ENCODE assay signal across 15 cellular contexts in the genomic region with DNA sequence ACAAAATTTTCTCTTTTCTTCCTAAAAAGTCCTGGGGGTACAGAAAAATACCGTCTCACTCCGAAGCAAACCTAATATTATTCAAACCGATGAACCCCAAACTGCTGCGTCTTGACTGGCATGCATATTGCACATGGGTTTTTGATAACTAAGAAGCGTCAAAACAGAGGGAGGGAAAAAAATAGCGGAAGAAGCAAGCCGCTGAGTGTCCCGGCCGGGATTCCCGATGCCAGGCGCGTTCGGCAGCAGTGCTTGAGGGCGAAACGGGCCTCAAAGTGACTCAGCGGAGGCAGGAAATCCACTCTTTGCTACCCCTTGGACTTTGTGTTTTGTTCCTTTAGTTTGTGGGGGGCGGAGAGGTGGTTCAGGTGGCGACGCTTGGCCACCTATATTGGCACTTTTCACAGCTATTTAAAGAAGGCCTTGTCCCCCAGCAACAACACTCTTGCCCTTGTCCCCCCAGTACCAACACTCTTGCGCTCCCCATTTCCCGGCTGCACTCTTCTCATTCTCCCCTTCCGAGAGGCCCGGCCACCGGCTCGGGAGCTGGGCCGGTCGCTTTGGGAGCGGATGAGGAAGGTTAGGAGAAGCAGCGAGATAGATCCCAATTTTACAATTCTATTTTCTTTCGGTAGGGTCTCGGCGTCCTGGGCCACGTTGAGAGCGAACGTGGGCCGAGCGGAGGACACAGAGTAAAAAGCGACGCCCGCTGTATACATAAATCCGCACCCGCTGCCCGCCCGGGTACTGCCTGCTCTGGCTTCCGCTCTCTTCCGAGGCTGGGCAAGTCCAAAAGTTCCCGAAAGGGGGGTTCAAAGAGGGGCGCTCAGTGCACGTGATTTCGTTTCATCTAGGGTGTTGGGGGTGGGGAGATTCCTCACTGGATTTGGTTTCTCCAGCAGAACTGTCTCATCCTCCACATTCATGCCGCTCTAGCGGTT. TPM values are rescaled to one million over a fixed set of nuclear protein-coding genes. Genes with fewer than 3 reads are reported as not detected.
A peak's percentile ranks its signal among the peaks of the same experiment; 100 is the strongest.
DNase-seq lines count a peak whose midpoint lies in the region; ATAC-seq, FAIRE-seq and TF ChIP-seq lines count a peak whose summit lies in the region.
"Had no signal": no experiment of that assay in that cellular context is flagged by ENCODE, and none has a peak within 500 bp of the region (broad histone marks: within the 10 kb centered on the region; RNA-seq: fewer than 3 reads in every experiment).

No MANE protein-coding gene starts in this region.

- no peak overlapping the region for H3K14ac ChIP-seq in mesenchymal stem cell (ENCODE audit: low read length in 2 of 2)

- intact Hi-C loops in mammary epithelial cell (cut with micrococcal nuclease) = no loop called here

- TF ChIP-seq CTCF in bronchial epithelial cell (IDR thresholded peaks at IDR 0.05; ENCODE audit: insufficient read depth, low read length, severe bottlenecking) (no peak), mammary epithelial cell (conservative IDR thresholded peaks at IDR 0.05 in 1 of 2, IDR thresholded peaks at IDR 0.05 in 1 of 2; ENCODE audit: extremely low read depth in 1 of 2, insufficient read depth in 1 of 2, low read depth in 1 of 2, low read length in 2 of 2) (no peak)

- no peak overlapping the region for H3K18ac ChIP-seq in mesenchymal stem cell (ENCODE audit: low read depth in 1 of 2, low read length in 2 of 2)

- no peaks in the 10 kb centered on the region for H3K79me2 ChIP-seq in mammary epithelial cell (ENCODE audit: insufficient read depth, low read length)

- H2AFZ ChIP-seq in mesenchymal stem cell (ENCODE audit: low read depth, low read length) (no peak overlapping the region), mammary epithelial cell (ENCODE audit: low read depth, low read length) (no peak overlapping the region)

- H2BK12ac ChIP-seq in mesenchymal stem cell (ENCODE audit: low read length in 2 of 2) = no peak overlapping the region

- dilution Hi-C loops in mammary epithelial cell (cut with HindIII; ENCODE audit: low sequenced_read_pairs) = no loop called here

- peak; percentile 76 for DNase-seq in Daoy (ENCODE audit: low read depth)
- DNase-seq in bronchial epithelial cell (ENCODE audit: low read depth) = peak; percentile 21
- DNase-seq in mesenchymal stem cell = no peak
- DNase-seq in HTR-8/SVneo (ENCODE audit: insufficient read length, low spot score) = no peak
- no peak for DNase-seq in AG08395 (ENCODE audit: low spot score)
- no peak for DNase-seq in mammary epithelial cell
- DNase-seq: MG63; NCI-H2029; SIG-M5; stimulated activated CD4-positive, alpha-beta T cell treated with anti-CD3 and anti-CD28 coated beads, Interleukin-4, amount 100 ng/mL, for 1 hour; T1000; transverse colon had no signal

- H3K4me3 ChIP-seq in BLaER1 (peak overlapping the region; percentile 26; the same call in 1 of the 2 replicates), bronchial epithelial cell (ENCODE audit: low read depth, low read length) (no peak overlapping the region), mesenchymal stem cell (ENCODE audit: insufficient read depth in 1 of 2, low read depth in 1 of 2, low read length in 2 of 2) (no peak overlapping the region), mammary epithelial cell (replicated peaks in 1 of 3; ENCODE audit: insufficient read depth in 1 of 3, low read depth in 2 of 3, low read length in 3 of 3) (no peak overlapping the region)
- H3K4me3 ChIP-seq: MG63 had no signal

- H2BK120ac ChIP-seq in mesenchymal stem cell (ENCODE audit: low read depth, low read length) = no peak overlapping the region

- H4K20me1 ChIP-seq in BLaER1 (peaks cover 13% of the 10 kb centered on the region; the same call in 1 of the 2 replicates), mammary epithelial cell (ENCODE audit: insufficient read depth, low read length) (peaks cover 3% of the 10 kb centered on the region)

- H3K9me3 ChIP-seq in BLaER1 (peaks cover 52% of the 10 kb centered on the region), mesenchymal stem cell (ENCODE audit: control insufficient read depth, low read length) (no peaks in the 10 kb centered on the region), mammary epithelial cell (replicated peaks; ENCODE audit: insufficient read depth, low read length) (no peaks in the 10 kb centered on the region)
- H3K9me3 ChIP-seq: MG63, transverse colon had no signal

- FAIRE-seq in bronchial epithelial cell (lab: Jason Lieb, UNC) = no peak
- no peak for FAIRE-seq in HTR-8/SVneo (lab: Jason Lieb, UNC)
- FAIRE-seq: endometrium had no signal

- peaks cover 91% of the 10 kb centered on the region for H3K27me3 ChIP-seq in BLaER1
- H3K27me3 ChIP-seq in bronchial epithelial cell (ENCODE audit: control insufficient read depth, insufficient read depth, low read length) = peaks cover 62% of the 10 kb centered on the region
- peaks cover 48 to 84% of the 10 kb centered on the region in 2 experiments for H3K27me3 ChIP-seq in mesenchymal stem cell (ENCODE audit: control insufficient read depth in 1 of 2, insufficient read depth in 1 of 2, low read length in 2 of 2)
- H3K27me3 ChIP-seq in mammary epithelial cell (ENCODE audit: insufficient read depth, low read length) = peaks cover 69% of the 10 kb centered on the region

- no peak overlapping the region for H4K8ac ChIP-seq in mesenchymal stem cell (ENCODE audit: low read length)

- H3K36me3 ChIP-seq in BLaER1 (0 out of 2 replicates have a peak, but pooled peaks cover 10% of the 10 kb centered on the region), bronchial epithelial cell (ENCODE audit: control insufficient read depth, insufficient read depth, low read length) (no peaks in the 10 kb centered on the region), mesenchymal stem cell (ENCODE audit: control insufficient read depth in 1 of 2, insufficient read depth in 2 of 2, low read depth in 1 of 2, low read length in 2 of 2) (no peaks in the 10 kb centered on the region), mammary epithelial cell (ENCODE audit: insufficient read depth, low read length) (no peaks in the 10 kb centered on the region)
- H3K36me3 ChIP-seq: MG63, transverse colon had no signal

- H3K9ac ChIP-seq in BLaER1 (no peak overlapping the region), mesenchymal stem cell (ENCODE audit: low read length) (no peak overlapping the region), mammary epithelial cell (ENCODE audit: insufficient read depth, low read length) (no peak overlapping the region)

- no peak for ATAC-seq in HG03432 (IDR thresholded peaks at IDR 0.05; ENCODE audit: unreplicated experiment)

- H3K4me2 ChIP-seq in BLaER1 = no peak overlapping the region
- peak overlapping the region; percentile 25 for H3K4me2 ChIP-seq in mesenchymal stem cell (ENCODE audit: low read length, poor library complexity, severe bottlenecking)
- H3K4me2 ChIP-seq in mammary epithelial cell (ENCODE audit: insufficient read depth, low read depth, low read length) = no peak overlapping the region

- H3K27ac ChIP-seq in BLaER1 (no peak overlapping the region), mesenchymal stem cell (ENCODE audit: low read length, poor library complexity, severe bottlenecking) (no peak overlapping the region), mammary epithelial cell (ENCODE audit: insufficient read depth, low read depth, low read length) (no peak overlapping the region)
- H3K27ac ChIP-seq: transverse colon had no signal

- BruUV-seq in mammary epithelial cell (replicated peaks; lab: Mats Ljungman, UMichigan) = no TSS peak

- H2AK5ac ChIP-seq in mesenchymal stem cell (ENCODE audit: low read length, severe bottlenecking) = no peak overlapping the region

- in situ Hi-C loops in mammary epithelial cell (cut with MboI; ENCODE audit: low sequenced_read_pairs in 2 of 2) = no loop called here

- H2BK15ac ChIP-seq in mesenchymal stem cell (ENCODE audit: low read depth, poor library complexity, severe bottlenecking) = no peak overlapping the region

- no peaks in the 10 kb centered on the region for H3K79me1 ChIP-seq in mesenchymal stem cell (replicated peaks; ENCODE audit: low read length, poor library complexity, severe bottlenecking)

- H3K4ac ChIP-seq in mesenchymal stem cell (ENCODE audit: low read depth in 1 of 2, low read length in 2 of 2) = no peak overlapping the region

- CTCF ChIA-PET in mammary epithelial cell (lab: Charles Lee; ENCODE audit: low non-redundant PET) = no interaction called here

- no peak overlapping the region for H4K91ac ChIP-seq in mesenchymal stem cell (ENCODE audit: low read length)

- H3K4me1 ChIP-seq in BLaER1 (no peaks in the 10 kb centered on the region), mesenchymal stem cell (ENCODE audit: control insufficient read depth, insufficient read depth, low read depth, low read length) (peaks cover 16% of the 10 kb centered on the region), mammary epithelial cell (ENCODE audit: insufficient read depth, low read length) (peaks cover 7% of the 10 kb centered on the region)

- no peak overlapping the region for H2BK5ac ChIP-seq in mesenchymal stem cell (ENCODE audit: low read depth, low read length, poor library complexity, severe bottlenecking)

- 1% methylated on average over 35 of the region's 52 CpGs for WGBS in mesenchymal stem cell
- WGBS in mammary epithelial cell (ENCODE audit: low coverage, missing lambda C conversion rate) = 23% methylated on average over 43 of the region's 52 CpGs

- H3K23ac ChIP-seq in mesenchymal stem cell (ENCODE audit: low read length in 2 of 2) = peak overlapping the region in 1 of 2 experiments; percentile 2

RNA-seq across cellular contexts. Expression of gene LMX1A, which starts 2.5 kb away (rescaled TPM):
- total RNA-seq in Daoy (2014; rRNA removed; shearing (Covaris generic)) = not detected in 2 replicates
- total RNA-seq in bronchial epithelial cell (not detected in 2 replicates), mammary epithelial cell (not detected)
- not detected for polyA plus RNA-seq in mesenchymal stem cell (2013, experiment 1 of 2)
- not detected for polyA plus RNA-seq in mesenchymal stem cell (2013, experiment 2 of 2)
- not detected for polyA plus RNA-seq in mammary epithelial cell
- not detected for polyA minus RNA-seq in mammary epithelial cell

Comparison
In these comparisons a context has a peak if more than half of its experiments do, and no peak if none do; other contexts are left out.
1. DNase-seq: peak in Daoy (single experiment) and bronchial epithelial cell (single experiment); none in mesenchymal stem cell (single experiment), HTR-8/SVneo (single experiment), AG08395 (single experiment) and mammary epithelial cell (single experiment).